8 cellular contexts compared by ENCODE assay signal in the genomic region with DNA sequence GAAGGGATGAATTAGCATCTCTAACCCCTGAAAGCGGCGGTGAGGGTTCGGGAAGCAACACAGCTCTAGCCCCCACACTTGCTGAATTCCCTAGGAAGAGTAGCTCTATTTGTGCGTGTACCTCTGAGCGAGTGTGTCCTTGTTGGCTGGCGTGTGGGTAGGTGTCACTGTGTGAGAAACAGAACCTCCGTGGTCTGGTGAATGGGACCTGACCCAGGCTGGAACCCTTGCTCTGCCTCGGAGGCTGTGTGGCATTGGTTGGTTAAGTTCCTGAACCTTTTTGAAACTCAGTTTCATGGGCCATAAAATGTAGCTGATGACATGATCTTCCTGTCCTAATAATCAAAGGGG. TPM values are rescaled to one million over a fixed set of nuclear protein-coding genes. Genes with fewer than 3 reads are reported as not detected.
DNase-seq lines count a peak whose midpoint lies in the region; ATAC-seq lines count a peak whose summit lies in the region.

No MANE protein-coding gene starts in this region.

- H3K27ac Mint-ChIP-seq in activated T-helper 1 cell treated with anti-CD3 and anti-CD28 coated beads, Interleukin-12 subunit alpha, Interleukin-12 subunit beta, Interleukin-2, Interleukin-4 antibody, amounts not matched to agents 30 ng/mL and 10 ng/mL and 1 ng/mL, durations not matched to agents 14 hours and 24 hours and 36 hours, result peak overlapping the region; percentile 96

- H3K27me3 Mint-ChIP-seq in activated T-helper 1 cell treated with anti-CD3 and anti-CD28 coated beads, Interleukin-12 subunit alpha, Interleukin-12 subunit beta, Interleukin-2, Interleukin-4 antibody, amounts not matched to agents 30 ng/mL and 10 ng/mL and 1 ng/mL, durations not matched to agents 14 hours and 24 hours and 36 hours (ENCODE audit: insufficient read depth), result peaks cover 4% of the 10 kb centered on the region

- H3K4me3 ChIP-seq in BLaER1 treated with 17β-estradiol and CSF1 and Interleukin-3, amounts not matched to agents 10 nM and 100 nM, result peak overlapping the region in 4 of 10 experiments; percentile 72 to 82 (median 78); a peak in 5 of 20 replicates
- H3K4me3 ChIP-seq in mesodermal cell (ENCODE audit: extremely low read depth, insufficient read depth, low read length, poor library complexity, severe bottlenecking), result peak overlapping the region; percentile 85

- peak overlapping the region; percentile 29 to 100 (median 55); a peak in 18 of 22 replicates for H3K4me2 ChIP-seq in BLaER1 treated with 17β-estradiol and CSF1 and Interleukin-3, amounts not matched to agents 10 nM and 100 nM

- peak overlapping the region; percentile 99 for H3K4me3 Mint-ChIP-seq in activated T-helper 1 cell treated with anti-CD3 and anti-CD28 coated beads, Interleukin-12 subunit alpha, Interleukin-12 subunit beta, Interleukin-2, Interleukin-4 antibody, amounts not matched to agents 30 ng/mL and 10 ng/mL and 1 ng/mL, durations not matched to agents 14 hours and 24 hours and 36 hours

- no peaks in the 10 kb centered on the region for H3K9me3 Mint-ChIP-seq in activated T-helper 1 cell treated with anti-CD3 and anti-CD28 coated beads, Interleukin-12 subunit alpha, Interleukin-12 subunit beta, Interleukin-2, Interleukin-4 antibody, amounts not matched to agents 30 ng/mL and 10 ng/mL and 1 ng/mL, durations not matched to agents 14 hours and 24 hours and 36 hours

- peak overlapping the region in 3 of 11 experiments; percentile 16 to 92 (median 91); a peak in 2 of 22 replicates for H3K9ac ChIP-seq in BLaER1 treated with 17β-estradiol and CSF1 and Interleukin-3, amounts not matched to agents 10 nM and 100 nM

- peaks cover 40% of the 10 kb centered on the region for H3K4me1 Mint-ChIP-seq in activated T-helper 1 cell treated with anti-CD3 and anti-CD28 coated beads, Interleukin-12 subunit alpha, Interleukin-12 subunit beta, Interleukin-2, Interleukin-4 antibody, amounts not matched to agents 30 ng/mL and 10 ng/mL and 1 ng/mL, durations not matched to agents 14 hours and 24 hours and 36 hours (ENCODE audit: low read depth)

- peaks cover 10% of the 10 kb centered on the region for H3K36me3 Mint-ChIP-seq in activated T-helper 1 cell treated with anti-CD3 and anti-CD28 coated beads, Interleukin-12 subunit alpha, Interleukin-12 subunit beta, Interleukin-2, Interleukin-4 antibody, amounts not matched to agents 30 ng/mL and 10 ng/mL and 1 ng/mL, durations not matched to agents 14 hours and 24 hours and 36 hours (ENCODE audit: low read depth)

- H4K20me1 ChIP-seq in BLaER1 treated with 17β-estradiol and CSF1 and Interleukin-3, amounts not matched to agents 10 nM and 100 nM, result peaks cover 40 to 44% (median 43%) of the 10 kb centered on the region in 11 experiments

- intact Hi-C loops in activated T-helper 1 cell treated with anti-CD3 and anti-CD28 coated beads, Interleukin-12 subunit alpha, Interleukin-12 subunit beta, Interleukin-2, Interleukin-4 antibody, amounts not matched to agents 30 ng/mL and 10 ng/mL and 1 ng/mL, durations not matched to agents 14 hours and 24 hours and 36 hours (cut with micrococcal nuclease), result loop anchor here (1.0 to 10.0 kb wide), 12 partner anchors 8 to 1695 kb away; a partner anchor contains a TSS

- H3K4me1 ChIP-seq in BLaER1 treated with 17β-estradiol and CSF1 and Interleukin-3, amounts not matched to agents 10 nM and 100 nM, result peaks cover 44 to 62% (median 58%) of the 10 kb centered on the region in 10 experiments
- peaks cover 23% of the 10 kb centered on the region for H3K4me1 ChIP-seq in mesodermal cell (ENCODE audit: control insufficient read depth, insufficient read depth, low read length, poor library complexity, severe bottlenecking)

- H3K9me3 ChIP-seq in BLaER1 treated with 17β-estradiol and CSF1 and Interleukin-3, amounts not matched to agents 10 nM and 100 nM (replicated peaks in 1 of 11), result no peaks in the 10 kb centered on the region
- no peaks in the 10 kb centered on the region for H3K9me3 ChIP-seq in mesodermal cell (ENCODE audit: control insufficient read depth, low read length)

- peak; percentile 15 for ATAC-seq in HG02571 (IDR thresholded peaks at IDR 0.05; ENCODE audit: unreplicated experiment)

- H3K27me3 ChIP-seq in BLaER1 treated with 17β-estradiol and CSF1 and Interleukin-3, amounts not matched to agents 10 nM and 100 nM, result no peaks in the 10 kb centered on the region

- no peak for DNase-seq in activated T-helper 1 cell treated with anti-CD3 and anti-CD28 coated beads, Interleukin-12 subunit alpha, Interleukin-12 subunit beta, Interleukin-2, Interleukin-4 antibody, amounts not matched to agents 30 ng/mL and 10 ng/mL and 1 ng/mL, durations not matched to agents 14 hours and 24 hours and 36 hours (ENCODE audit: low spot score)
- no peak for DNase-seq in stimulated activated CD4-positive, alpha-beta T cell treated with anti-CD3 and anti-CD28 coated beads, Interleukin-12 subunit alpha, Interleukin-12 subunit beta, amount 100 ng/mL, for 4 hours
- no peak for DNase-seq in activated effector memory CD4-positive, alpha-beta T cell treated with anti-CD3 and anti-CD28 coated beads, Interleukin-2, amount 50 U/mL, for 16 hours
- DNase-seq in SK-N-DZ (ENCODE audit: low spot score), result no peak
- no peak for DNase-seq in globus pallidus (ENCODE audit: low spot score)

- peak overlapping the region in 3 of 11 experiments; percentile 15 to 96 (median 47); a peak in 6 of 22 replicates for H3K27ac ChIP-seq in BLaER1 treated with 17β-estradiol and CSF1 and Interleukin-3, amounts not matched to agents 10 nM and 100 nM
- H3K27ac ChIP-seq in mesodermal cell (ENCODE audit: low read depth, low read length, severe bottlenecking), result no peak overlapping the region

- WGBS in mesodermal cell (ENCODE audit: insufficient coverage in 2 of 2), 2 experiments, result 40 to 64% methylated on average over 5 to 7 of the region's 8 CpGs

- peaks cover 23 to 37% (median 28%) of the 10 kb centered on the region in 11 experiments for H3K36me3 ChIP-seq in BLaER1 treated with 17β-estradiol and CSF1 and Interleukin-3, amounts not matched to agents 10 nM and 100 nM
- peaks cover 34% of the 10 kb centered on the region for H3K36me3 ChIP-seq in mesodermal cell (ENCODE audit: control insufficient read depth, insufficient read depth, low read length)

RNA-seq across cellular contexts. Expression of a gene that starts 0.4 kb away (rescaled TPM):
- total RNA-seq in activated T-helper 1 cell treated with anti-CD3 and anti-CD28 coated beads, Interleukin-12 subunit alpha, Interleukin-12 subunit beta, Interleukin-2, Interleukin-4 antibody, amounts not matched to agents 30 ng/mL and 10 ng/mL and 1 ng/mL, durations not matched to agents 14 hours and 24 hours and 36 hours, result 23.6 and 25.4 TPM in 2 replicates
- polyA plus RNA-seq in mesodermal cell (2013, experiment 1 of 2), result 35.4 TPM
- polyA plus RNA-seq in mesodermal cell (2013, experiment 2 of 2), result 29.5 TPM
- polyA plus RNA-seq in SK-N-DZ (2014; cell fraction: cytosol; rRNA removed), result 24.8 and 26.1 TPM in 2 replicates
- 10.8 and 14.3 TPM in 2 replicates for polyA plus RNA-seq in SK-N-DZ (2014; cell fraction: nucleus; rRNA removed)

RNA-seq across cellular contexts. Expression of a gene that starts 9.1 kb away (rescaled TPM):
- 30.0 and 35.9 TPM in 2 replicates for total RNA-seq in activated T-helper 1 cell treated with anti-CD3 and anti-CD28 coated beads, Interleukin-12 subunit alpha, Interleukin-12 subunit beta, Interleukin-2, Interleukin-4 antibody, amounts not matched to agents 30 ng/mL and 10 ng/mL and 1 ng/mL, durations not matched to agents 14 hours and 24 hours and 36 hours
- 11.6 TPM for polyA plus RNA-seq in mesodermal cell (2013, experiment 1 of 2)
- polyA plus RNA-seq in mesodermal cell (2013, experiment 2 of 2), result 10.5 TPM
- polyA plus RNA-seq in SK-N-DZ (2014; cell fraction: cytosol; rRNA removed), result 28.2 and 28.8 TPM in 2 replicates
- polyA plus RNA-seq in SK-N-DZ (2014; cell fraction: nucleus; rRNA removed), result 19.9 and 28.3 TPM in 2 replicates

RNA-seq across cellular contexts. Expression of a gene that starts 9.2 kb away (rescaled TPM):
- 43.7 and 46.6 TPM in 2 replicates for total RNA-seq in activated T-helper 1 cell treated with anti-CD3 and anti-CD28 coated beads, Interleukin-12 subunit alpha, Interleukin-12 subunit beta, Interleukin-2, Interleukin-4 antibody, amounts not matched to agents 30 ng/mL and 10 ng/mL and 1 ng/mL, durations not matched to agents 14 hours and 24 hours and 36 hours
- polyA plus RNA-seq in mesodermal cell (2013, experiment 1 of 2), result 30.2 TPM
- polyA plus RNA-seq in mesodermal cell (2013, experiment 2 of 2), result 29.5 TPM
- polyA plus RNA-seq in SK-N-DZ (2014; cell fraction: cytosol; rRNA removed), result 24.3 and 25.9 TPM in 2 replicates
- 119 and 128 TPM in 2 replicates for polyA plus RNA-seq in SK-N-DZ (2014; cell fraction: nucleus; rRNA removed)

RNA-seq across cellular contexts. Expression of a gene that starts 14.2 kb away (rescaled TPM):
- 1.5 and 1.7 TPM in 2 replicates for total RNA-seq in activated T-helper 1 cell treated with anti-CD3 and anti-CD28 coated beads, Interleukin-12 subunit alpha, Interleukin-12 subunit beta, Interleukin-2, Interleukin-4 antibody, amounts not matched to agents 30 ng/mL and 10 ng/mL and 1 ng/mL, durations not matched to agents 14 hours and 24 hours and 36 hours
- 0.81 TPM for polyA plus RNA-seq in mesodermal cell (2013, experiment 1 of 2)
- 0.61 TPM for polyA plus RNA-seq in mesodermal cell (2013, experiment 2 of 2)
- 0.66 and 1.2 TPM in 2 replicates for polyA plus RNA-seq in SK-N-DZ (2014; cell fraction: cytosol; rRNA removed)
- polyA plus RNA-seq in SK-N-DZ (2014; cell fraction: nucleus; rRNA removed), result 5.2 and 7.3 TPM in 2 replicates

RNA-seq across cellular contexts. Expression of a gene that starts 19.1 kb away (rescaled TPM):
- 57.6 and 60.3 TPM in 2 replicates for total RNA-seq in activated T-helper 1 cell treated with anti-CD3 and anti-CD28 coated beads, Interleukin-12 subunit alpha, Interleukin-12 subunit beta, Interleukin-2, Interleukin-4 antibody, amounts not matched to agents 30 ng/mL and 10 ng/mL and 1 ng/mL, durations not matched to agents 14 hours and 24 hours and 36 hours
- 20.8 TPM for polyA plus RNA-seq in mesodermal cell (2013, experiment 1 of 2)
- 14.6 TPM for polyA plus RNA-seq in mesodermal cell (2013, experiment 2 of 2)
- 27.8 and 29.4 TPM in 2 replicates for polyA plus RNA-seq in SK-N-DZ (2014; cell fraction: cytosol; rRNA removed)
- 30.0 and 30.9 TPM in 2 replicates for polyA plus RNA-seq in SK-N-DZ (2014; cell fraction: nucleus; rRNA removed)
